In genomic region chr6:52596371-52597028, GRCh38 we compare ENCODE assay signal across 12 cellular contexts.
DNase-seq lines count a peak whose midpoint lies in the region; ATAC-seq and FAIRE-seq lines count a peak whose summit lies in the region.
"Had no signal": no experiment of that assay in that cellular context is flagged by ENCODE, and none has a peak within 500 bp of the region (broad histone marks: within the 10 kb centered on the region; RNA-seq: fewer than 3 reads in every experiment).

No MANE protein-coding gene starts in this region.

- no peak for FAIRE-seq in GM19239 (lab: Jason Lieb, UNC)
- FAIRE-seq: H54 had no signal

- DNase-seq in Ammon's horn (ENCODE audit: low spot score): peak; percentile 66
- peak; percentile 54 for DNase-seq in NCI-H1048 (lab: John Stamatoyannopoulos, UW)
- DNase-seq in dedifferentiated amniotic fluid mesenchymal stem cell (ENCODE audit: extremely low spot score): peak; percentile 79
- peak; percentile 80 for DNase-seq in pons (ENCODE audit: low spot score)
- DNase-seq in GM19239 (ENCODE audit: insufficient read length, low spot score): no peak
- DNase-seq in activated gamma-delta T cell treated with Interleukin-2 at 50 U/mL for 16 hours: no peak
- DNase-seq: NCI-H2029 treated with DMSO at 0.1 percent for 48 hours; stimulated activated CD4-positive, alpha-beta T cell treated with anti-CD3 and anti-CD28 coated beads, Interleukin-12 subunit alpha, Interleukin-12 subunit beta, amount 100 ng/mL, for 4 hours; T1000 had no signal

- ATAC-seq in HG02870 (IDR thresholded peaks at IDR 0.05; ENCODE audit: unreplicated experiment) (no peak), HG02884 (IDR thresholded peaks at IDR 0.05; ENCODE audit: unreplicated experiment) (no peak)

Comparison
In these comparisons a context has a peak if more than half of its experiments do, and no peak if none do; other contexts are left out.
1. DNase-seq: peak in Ammon's horn (single experiment), NCI-H1048 (single experiment), dedifferentiated amniotic fluid mesenchymal stem cell (single experiment) and pons (single experiment); none in GM19239 (single experiment) and activated gamma-delta T cell treated with Interleukin-2 at 50 U/mL for 16 hours (single experiment).